ENCODE assay signal across 24 cellular contexts in genomic region chr15:31537770-31538592, GRCh38.
"Had no signal": no experiment of that assay in that cellular context is flagged by ENCODE, and none has a peak within 500 bp of the region (broad histone marks: within the 10 kb centered on the region; RNA-seq: fewer than 3 reads in every experiment).

No MANE protein-coding gene starts in this region.

- H3K36me3 Mint-ChIP-seq: activated CD8-positive, alpha-beta memory T cell treated with anti-CD3 and anti-CD28 coated beads, Interleukin-2, amount 10 ng/mL, durations not matched to agents 7 days and 5 days; activated naive CD8-positive, alpha-beta T cell treated with anti-CD3 and anti-CD28 coated beads for 36 hours; immature natural killer cell; naive thymus-derived CD4-positive, alpha-beta T cell; type B pancreatic cell had no signal

- DNase-seq: activated CD4-positive, alpha-beta T cell treated with anti-CD3 and anti-CD28 coated beads, Interleukin-2, amount 50 U/mL, for 4 hours; activated CD8-positive, alpha-beta memory T cell treated with anti-CD3 and anti-CD28 coated beads, Interleukin-2, amount 10 ng/mL, durations not matched to agents 7 days and 5 days; activated naive CD4-positive, alpha-beta T cell; activated naive CD8-positive, alpha-beta T cell treated with anti-CD3 and anti-CD28 coated beads for 36 hours; activated T-cell treated with anti-CD3 and anti-CD28 coated beads, Interleukin-2, amount 50 U/mL, for 1 hour; amniotic stem cell; effector CD4-positive, alpha-beta T cell; gastrocnemius medialis; heart right ventricle; immature natural killer cell; kidney glomerular epithelial cell; left ventricle myocardium superior; mesenchymal stem cell; mucosa of descending colon; naive thymus-derived CD4-positive, alpha-beta T cell; posterior cingulate gyrus; stimulated activated CD4-positive, alpha-beta T cell treated with anti-CD3 and anti-CD28 coated beads, Interleukin-12 subunit alpha, Interleukin-12 subunit beta, amount 100 ng/mL, for 4 hours; stimulated activated CD4-positive, alpha-beta T cell treated with anti-CD3 and anti-CD28 coated beads, Interleukin-2, amount 100 ng/mL, for 24 hours; stimulated activated naive CD8-positive, alpha-beta T cell treated with anti-CD3 and anti-CD28 coated beads, Interleukin-15, amount 100 ng/mL, for 72 hours; SW 1271; T-helper 2 cell had no signal

- H3K4me1 Mint-ChIP-seq: activated CD8-positive, alpha-beta memory T cell treated with anti-CD3 and anti-CD28 coated beads, Interleukin-2, amount 10 ng/mL, durations not matched to agents 7 days and 5 days; activated naive CD8-positive, alpha-beta T cell treated with anti-CD3 and anti-CD28 coated beads for 36 hours; activated T-helper 17 cell treated with anti-CD3 and anti-CD28 coated beads, Interleukin-2, amount 50 U/mL, for 72 hours; immature natural killer cell; naive thymus-derived CD4-positive, alpha-beta T cell; stimulated activated naive CD8-positive, alpha-beta T cell treated with anti-CD3 and anti-CD28 coated beads, Interleukin-15, amount 100 ng/mL, for 72 hours had no signal

- H3K4me3 Mint-ChIP-seq: activated CD8-positive, alpha-beta memory T cell treated with anti-CD3 and anti-CD28 coated beads, Interleukin-2, amount 10 ng/mL, durations not matched to agents 7 days and 5 days; activated naive CD8-positive, alpha-beta T cell treated with anti-CD3 and anti-CD28 coated beads for 36 hours; activated T-helper 17 cell treated with anti-CD3 and anti-CD28 coated beads, Interleukin-2, amount 50 U/mL, for 72 hours; immature natural killer cell; naive thymus-derived CD4-positive, alpha-beta T cell; stimulated activated naive CD8-positive, alpha-beta T cell treated with anti-CD3 and anti-CD28 coated beads, Interleukin-15, amount 100 ng/mL, for 72 hours; type B pancreatic cell had no signal

- H3K9me3 Mint-ChIP-seq: activated T-helper 17 cell treated with anti-CD3 and anti-CD28 coated beads, Interleukin-2, amount 50 U/mL, for 72 hours; type B pancreatic cell had no signal

- H3K9me3 ChIP-seq: gastrocnemius medialis, heart right ventricle, mucosa of descending colon had no signal

- H3K27me3 ChIP-seq: gastrocnemius medialis had no signal

- H3K4me1 ChIP-seq: gastrocnemius medialis, heart right ventricle had no signal

- ATAC-seq: activated CD8-positive, alpha-beta memory T cell treated with anti-CD3 and anti-CD28 coated beads, Interleukin-2, amount 10 ng/mL, durations not matched to agents 7 days and 5 days; activated T-helper 17 cell treated with anti-CD3 and anti-CD28 coated beads, Interleukin-2, amount 50 U/mL, for 72 hours; gastrocnemius medialis; heart right ventricle; left ventricle myocardium superior; mucosa of descending colon; naive thymus-derived CD4-positive, alpha-beta T cell; stimulated activated naive CD8-positive, alpha-beta T cell treated with anti-CD3 and anti-CD28 coated beads, Interleukin-15, amount 100 ng/mL, for 72 hours had no signal

- H3K27ac Mint-ChIP-seq: activated CD8-positive, alpha-beta memory T cell treated with anti-CD3 and anti-CD28 coated beads, Interleukin-2, amount 10 ng/mL, durations not matched to agents 7 days and 5 days; activated naive CD8-positive, alpha-beta T cell treated with anti-CD3 and anti-CD28 coated beads for 36 hours; activated T-helper 17 cell treated with anti-CD3 and anti-CD28 coated beads, Interleukin-2, amount 50 U/mL, for 72 hours; immature natural killer cell; stimulated activated naive CD8-positive, alpha-beta T cell treated with anti-CD3 and anti-CD28 coated beads, Interleukin-15, amount 100 ng/mL, for 72 hours; type B pancreatic cell had no signal

- H3K4me3 ChIP-seq: gastrocnemius medialis, heart right ventricle, mucosa of descending colon had no signal

- H3K36me3 ChIP-seq: gastrocnemius medialis, heart right ventricle had no signal

- H3K27ac ChIP-seq: gastrocnemius medialis, heart right ventricle, VCaP had no signal
